Comparison of ENCODE assay signal across 2 cellular contexts in the genomic region with DNA sequence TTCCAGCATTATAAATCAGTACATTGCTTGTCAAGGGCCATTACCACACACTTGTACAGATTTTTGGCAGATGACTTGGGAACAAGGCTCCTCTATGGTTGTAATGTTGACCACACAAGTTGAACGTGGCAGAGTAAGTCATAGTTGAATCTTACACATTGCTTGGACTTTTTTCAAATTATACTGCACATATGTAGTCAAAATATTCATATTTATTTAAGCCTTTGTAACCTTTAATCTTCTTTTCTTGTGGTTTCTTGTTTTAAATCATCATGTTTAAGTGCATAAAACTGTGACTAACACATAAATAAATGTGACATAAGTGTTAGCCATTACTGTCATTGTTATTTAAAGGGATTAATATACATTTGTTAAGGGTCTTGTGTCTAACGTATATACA.
TF ChIP-seq lines count a peak whose summit lies in the region.

No MANE protein-coding gene starts in this region.

TF ChIP-seq in SK-N-SH treated with all-trans-retinoic acid at 6 μM for 48 hours, 23 proteins besides CTCF, POLR2A, EP300 and RAD21 (continued from another document):
- TF ChIP-seq, protein P1, sequence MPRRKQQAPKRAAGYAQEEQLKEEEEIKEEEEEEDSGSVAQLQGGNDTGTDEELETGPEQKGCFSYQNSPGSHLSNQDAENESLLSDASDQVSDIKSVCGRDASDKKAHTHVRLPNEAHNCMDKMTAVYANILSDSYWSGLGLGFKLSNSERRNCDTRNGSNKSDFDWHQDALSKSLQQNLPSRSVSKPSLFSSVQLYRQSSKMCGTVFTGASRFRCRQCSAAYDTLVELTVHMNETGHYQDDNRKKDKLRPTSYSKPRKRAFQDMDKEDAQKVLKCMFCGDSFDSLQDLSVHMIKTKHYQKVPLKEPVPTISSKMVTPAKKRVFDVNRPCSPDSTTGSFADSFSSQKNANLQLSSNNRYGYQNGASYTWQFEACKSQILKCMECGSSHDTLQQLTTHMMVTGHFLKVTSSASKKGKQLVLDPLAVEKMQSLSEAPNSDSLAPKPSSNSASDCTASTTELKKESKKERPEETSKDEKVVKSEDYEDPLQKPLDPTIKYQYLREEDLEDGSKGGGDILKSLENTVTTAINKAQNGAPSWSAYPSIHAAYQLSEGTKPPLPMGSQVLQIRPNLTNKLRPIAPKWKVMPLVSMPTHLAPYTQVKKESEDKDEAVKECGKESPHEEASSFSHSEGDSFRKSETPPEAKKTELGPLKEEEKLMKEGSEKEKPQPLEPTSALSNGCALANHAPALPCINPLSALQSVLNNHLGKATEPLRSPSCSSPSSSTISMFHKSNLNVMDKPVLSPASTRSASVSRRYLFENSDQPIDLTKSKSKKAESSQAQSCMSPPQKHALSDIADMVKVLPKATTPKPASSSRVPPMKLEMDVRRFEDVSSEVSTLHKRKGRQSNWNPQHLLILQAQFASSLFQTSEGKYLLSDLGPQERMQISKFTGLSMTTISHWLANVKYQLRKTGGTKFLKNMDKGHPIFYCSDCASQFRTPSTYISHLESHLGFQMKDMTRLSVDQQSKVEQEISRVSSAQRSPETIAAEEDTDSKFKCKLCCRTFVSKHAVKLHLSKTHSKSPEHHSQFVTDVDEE (CRISPR knock-in tag; IDR thresholded peaks at IDR 0.05): no peak
- TF ChIP-seq, protein P2, sequence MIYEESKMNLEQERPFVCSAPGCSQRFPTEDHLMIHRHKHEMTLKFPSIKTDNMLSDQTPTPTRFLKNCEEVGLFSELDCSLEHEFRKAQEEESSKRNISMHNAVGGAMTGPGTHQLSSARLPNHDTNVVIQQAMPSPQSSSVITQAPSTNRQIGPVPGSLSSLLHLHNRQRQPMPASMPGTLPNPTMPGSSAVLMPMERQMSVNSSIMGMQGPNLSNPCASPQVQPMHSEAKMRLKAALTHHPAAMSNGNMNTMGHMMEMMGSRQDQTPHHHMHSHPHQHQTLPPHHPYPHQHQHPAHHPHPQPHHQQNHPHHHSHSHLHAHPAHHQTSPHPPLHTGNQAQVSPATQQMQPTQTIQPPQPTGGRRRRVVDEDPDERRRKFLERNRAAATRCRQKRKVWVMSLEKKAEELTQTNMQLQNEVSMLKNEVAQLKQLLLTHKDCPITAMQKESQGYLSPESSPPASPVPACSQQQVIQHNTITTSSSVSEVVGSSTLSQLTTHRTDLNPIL (CRISPR knock-in tag; IDR thresholded peaks at IDR 0.05; ENCODE audit: low read depth): no peak
- TF ChIP-seq, protein P3, sequence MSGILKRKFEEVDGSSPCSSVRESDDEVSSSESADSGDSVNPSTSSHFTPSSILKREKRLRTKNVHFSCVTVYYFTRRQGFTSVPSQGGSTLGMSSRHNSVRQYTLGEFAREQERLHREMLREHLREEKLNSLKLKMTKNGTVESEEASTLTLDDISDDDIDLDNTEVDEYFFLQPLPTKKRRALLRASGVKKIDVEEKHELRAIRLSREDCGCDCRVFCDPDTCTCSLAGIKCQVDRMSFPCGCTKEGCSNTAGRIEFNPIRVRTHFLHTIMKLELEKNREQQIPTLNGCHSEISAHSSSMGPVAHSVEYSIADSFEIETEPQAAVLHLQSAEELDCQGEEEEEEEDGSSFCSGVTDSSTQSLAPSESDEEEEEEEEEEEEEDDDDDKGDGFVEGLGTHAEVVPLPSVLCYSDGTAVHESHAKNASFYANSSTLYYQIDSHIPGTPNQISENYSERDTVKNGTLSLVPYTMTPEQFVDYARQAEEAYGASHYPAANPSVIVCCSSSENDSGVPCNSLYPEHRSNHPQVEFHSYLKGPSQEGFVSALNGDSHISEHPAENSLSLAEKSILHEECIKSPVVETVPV (CRISPR knock-in tag; IDR thresholded peaks at IDR 0.05): no peak
- TF ChIP-seq, protein P4, sequence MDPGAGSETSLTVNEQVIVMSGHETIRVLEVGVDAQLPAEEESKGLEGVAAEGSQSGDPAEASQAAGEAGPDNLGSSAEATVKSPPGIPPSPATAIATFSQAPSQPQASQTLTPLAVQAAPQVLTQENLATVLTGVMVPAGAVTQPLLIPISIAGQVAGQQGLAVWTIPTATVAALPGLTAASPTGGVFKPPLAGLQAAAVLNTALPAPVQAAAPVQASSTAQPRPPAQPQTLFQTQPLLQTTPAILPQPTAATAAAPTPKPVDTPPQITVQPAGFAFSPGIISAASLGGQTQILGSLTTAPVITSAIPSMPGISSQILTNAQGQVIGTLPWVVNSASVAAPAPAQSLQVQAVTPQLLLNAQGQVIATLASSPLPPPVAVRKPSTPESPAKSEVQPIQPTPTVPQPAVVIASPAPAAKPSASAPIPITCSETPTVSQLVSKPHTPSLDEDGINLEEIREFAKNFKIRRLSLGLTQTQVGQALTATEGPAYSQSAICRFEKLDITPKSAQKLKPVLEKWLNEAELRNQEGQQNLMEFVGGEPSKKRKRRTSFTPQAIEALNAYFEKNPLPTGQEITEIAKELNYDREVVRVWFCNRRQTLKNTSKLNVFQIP (CRISPR knock-in tag; IDR thresholded peaks at IDR 0.05; ENCODE audit: borderline replicate concordance, low read depth): no peak
- TF ChIP-seq ZNF8 (CRISPR knock-in tag; IDR thresholded peaks at IDR 0.05) (no peak), ZNF565 (CRISPR knock-in tag; conservative IDR thresholded peaks at IDR 0.05; ENCODE audit: low read depth) (no peak), PPARA (CRISPR knock-in tag; IDR thresholded peaks at IDR 0.05; ENCODE audit: borderline replicate concordance) (no peak), ESRRG (CRISPR knock-in tag; IDR thresholded peaks at IDR 0.05) (no peak)

TF ChIP-seq in SK-N-SH, 30 proteins besides CTCF, POLR2A, EP300 and RAD21 (continued from another document):
- TF ChIP-seq, protein P5, sequence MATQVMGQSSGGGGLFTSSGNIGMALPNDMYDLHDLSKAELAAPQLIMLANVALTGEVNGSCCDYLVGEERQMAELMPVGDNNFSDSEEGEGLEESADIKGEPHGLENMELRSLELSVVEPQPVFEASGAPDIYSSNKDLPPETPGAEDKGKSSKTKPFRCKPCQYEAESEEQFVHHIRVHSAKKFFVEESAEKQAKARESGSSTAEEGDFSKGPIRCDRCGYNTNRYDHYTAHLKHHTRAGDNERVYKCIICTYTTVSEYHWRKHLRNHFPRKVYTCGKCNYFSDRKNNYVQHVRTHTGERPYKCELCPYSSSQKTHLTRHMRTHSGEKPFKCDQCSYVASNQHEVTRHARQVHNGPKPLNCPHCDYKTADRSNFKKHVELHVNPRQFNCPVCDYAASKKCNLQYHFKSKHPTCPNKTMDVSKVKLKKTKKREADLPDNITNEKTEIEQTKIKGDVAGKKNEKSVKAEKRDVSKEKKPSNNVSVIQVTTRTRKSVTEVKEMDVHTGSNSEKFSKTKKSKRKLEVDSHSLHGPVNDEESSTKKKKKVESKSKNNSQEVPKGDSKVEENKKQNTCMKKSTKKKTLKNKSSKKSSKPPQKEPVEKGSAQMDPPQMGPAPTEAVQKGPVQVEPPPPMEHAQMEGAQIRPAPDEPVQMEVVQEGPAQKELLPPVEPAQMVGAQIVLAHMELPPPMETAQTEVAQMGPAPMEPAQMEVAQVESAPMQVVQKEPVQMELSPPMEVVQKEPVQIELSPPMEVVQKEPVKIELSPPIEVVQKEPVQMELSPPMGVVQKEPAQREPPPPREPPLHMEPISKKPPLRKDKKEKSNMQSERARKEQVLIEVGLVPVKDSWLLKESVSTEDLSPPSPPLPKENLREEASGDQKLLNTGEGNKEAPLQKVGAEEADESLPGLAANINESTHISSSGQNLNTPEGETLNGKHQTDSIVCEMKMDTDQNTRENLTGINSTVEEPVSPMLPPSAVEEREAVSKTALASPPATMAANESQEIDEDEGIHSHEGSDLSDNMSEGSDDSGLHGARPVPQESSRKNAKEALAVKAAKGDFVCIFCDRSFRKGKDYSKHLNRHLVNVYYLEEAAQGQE (IDR thresholded peaks at IDR 0.05; ENCODE audit: low read depth, low read length): no peak
- no peak for TF ChIP-seq EZH2phosphoT487 (IDR thresholded peaks at IDR 0.05; ENCODE audit: borderline replicate concordance, low read depth)
- no peak for TF ChIP-seq NRF1 (IDR thresholded peaks at IDR 0.05; ENCODE audit: low read depth, low read length)
